1 cellular context compared by ENCODE assay signal in genomic region chr19:39263912-39264305, GRCh38.
TF ChIP-seq lines count a peak whose summit lies in the region.

No MANE protein-coding gene starts in this region.

TF ChIP-seq in HepG2, 621 proteins besides CTCF, POLR2A, EP300 and RAD21:
- TF ChIP-seq ZNF687 (CRISPR knock-in tag; IDR thresholded peaks at IDR 0.05) (peak; percentile 40; the same call in 1 of the 2 replicates), KLF13 (CRISPR knock-in tag; IDR thresholded peaks at IDR 0.05) (no peak), ZNF780A (CRISPR knock-in tag; IDR thresholded peaks at IDR 0.05) (no peak), JUN (CRISPR knock-in tag; IDR thresholded peaks at IDR 0.05) (no peak), TCF7 (IDR thresholded peaks at IDR 0.05; ENCODE audit: low read depth) (no peak), NRL (CRISPR knock-in tag; IDR thresholded peaks at IDR 0.05; ENCODE audit: borderline replicate concordance) (peak; percentile 42; the same call in 1 of the 2 replicates), SKI (IDR thresholded peaks at IDR 0.05; ENCODE audit: partially characterized antibody) (no peak), MXD1 (CRISPR knock-in tag; IDR thresholded peaks at IDR 0.05) (0 out of 2 replicates have a peak, but pooled peaks have one; percentile 34), SALL1 (CRISPR knock-in tag; IDR thresholded peaks at IDR 0.05) (peak; percentile 12; the same call in 1 of the 2 replicates), ZNF17 (CRISPR knock-in tag; IDR thresholded peaks at IDR 0.05) (no peak)
- TF ChIP-seq, protein P1, sequence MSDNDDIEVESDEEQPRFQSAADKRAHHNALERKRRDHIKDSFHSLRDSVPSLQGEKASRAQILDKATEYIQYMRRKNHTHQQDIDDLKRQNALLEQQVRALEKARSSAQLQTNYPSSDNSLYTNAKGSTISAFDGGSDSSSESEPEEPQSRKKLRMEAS (IDR thresholded peaks at IDR 0.05) = peak; percentile 21; the same call in 1 of the 2 replicates
- TF ChIP-seq, protein P2, sequence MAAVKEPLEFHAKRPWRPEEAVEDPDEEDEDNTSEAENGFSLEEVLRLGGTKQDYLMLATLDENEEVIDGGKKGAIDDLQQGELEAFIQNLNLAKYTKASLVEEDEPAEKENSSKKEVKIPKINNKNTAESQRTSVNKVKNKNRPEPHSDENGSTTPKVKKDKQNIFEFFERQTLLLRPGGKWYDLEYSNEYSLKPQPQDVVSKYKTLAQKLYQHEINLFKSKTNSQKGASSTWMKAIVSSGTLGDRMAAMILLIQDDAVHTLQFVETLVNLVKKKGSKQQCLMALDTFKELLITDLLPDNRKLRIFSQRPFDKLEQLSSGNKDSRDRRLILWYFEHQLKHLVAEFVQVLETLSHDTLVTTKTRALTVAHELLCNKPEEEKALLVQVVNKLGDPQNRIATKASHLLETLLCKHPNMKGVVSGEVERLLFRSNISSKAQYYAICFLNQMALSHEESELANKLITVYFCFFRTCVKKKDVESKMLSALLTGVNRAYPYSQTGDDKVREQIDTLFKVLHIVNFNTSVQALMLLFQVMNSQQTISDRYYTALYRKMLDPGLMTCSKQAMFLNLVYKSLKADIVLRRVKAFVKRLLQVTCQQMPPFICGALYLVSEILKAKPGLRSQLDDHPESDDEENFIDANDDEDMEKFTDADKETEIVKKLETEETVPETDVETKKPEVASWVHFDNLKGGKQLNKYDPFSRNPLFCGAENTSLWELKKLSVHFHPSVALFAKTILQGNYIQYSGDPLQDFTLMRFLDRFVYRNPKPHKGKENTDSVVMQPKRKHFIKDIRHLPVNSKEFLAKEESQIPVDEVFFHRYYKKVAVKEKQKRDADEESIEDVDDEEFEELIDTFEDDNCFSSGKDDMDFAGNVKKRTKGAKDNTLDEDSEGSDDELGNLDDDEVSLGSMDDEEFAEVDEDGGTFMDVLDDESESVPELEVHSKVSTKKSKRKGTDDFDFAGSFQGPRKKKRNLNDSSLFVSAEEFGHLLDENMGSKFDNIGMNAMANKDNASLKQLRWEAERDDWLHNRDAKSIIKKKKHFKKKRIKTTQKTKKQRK (IDR thresholded peaks at IDR 0.05; ENCODE audit: low read length) = no peak
- TF ChIP-seq, protein P3, sequence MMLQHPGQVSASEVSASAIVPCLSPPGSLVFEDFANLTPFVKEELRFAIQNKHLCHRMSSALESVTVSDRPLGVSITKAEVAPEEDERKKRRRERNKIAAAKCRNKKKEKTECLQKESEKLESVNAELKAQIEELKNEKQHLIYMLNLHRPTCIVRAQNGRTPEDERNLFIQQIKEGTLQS (CRISPR knock-in tag; IDR thresholded peaks at IDR 0.05) = no peak
TF ChIP-seq in HepG2: peak in this region for 5.
